In the genomic region with DNA sequence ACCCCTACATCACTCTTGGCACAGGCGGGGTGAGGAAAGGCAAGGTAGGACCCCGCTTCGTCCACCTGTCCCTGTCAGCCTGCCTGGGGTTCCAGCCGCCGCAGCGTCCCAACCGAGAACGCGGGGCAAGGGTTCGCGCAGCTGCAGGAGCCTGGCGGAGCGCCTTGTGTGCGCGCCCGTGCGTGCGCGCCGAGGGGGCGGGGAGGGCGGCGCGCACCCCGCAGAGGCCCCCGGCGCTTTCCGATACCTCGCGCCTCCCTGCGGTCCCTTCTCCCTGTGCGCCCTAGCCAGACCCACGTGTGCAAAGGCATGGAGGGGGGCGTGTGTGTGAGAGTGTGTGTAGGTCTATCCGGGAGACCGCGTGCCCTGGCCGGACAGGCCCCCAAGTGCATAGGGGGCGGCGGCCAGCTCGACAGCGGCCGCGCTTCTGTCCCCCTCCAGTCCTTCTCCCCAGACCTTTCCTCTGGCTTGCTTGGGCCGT, we compare ENCODE assay signal across 1 cellular context.
TF ChIP-seq lines count a peak whose summit lies in the region.

No MANE protein-coding gene starts in this region.

TF ChIP-seq in HEK293, 187 proteins besides CTCF, POLR2A, EP300 and RAD21 (continued from another document and continues in another):
- TF ChIP-seq ZNF391 (tag by site-specific recombination; IDR thresholded peaks at IDR 0.05; ENCODE audit: borderline replicate concordance, low read depth) (peak; percentile 79; the same call in 1 of the 2 replicates), ZBTB48 (tag by site-specific recombination; IDR thresholded peaks at IDR 0.05) (peak; percentile 83), ZNF140 (tag by site-specific recombination; IDR thresholded peaks at IDR 0.05) (no peak), ZNF560 (tag by site-specific recombination; IDR thresholded peaks at IDR 0.05; ENCODE audit: borderline replicate concordance) (no peak), ZNF16 (tag by site-specific recombination; IDR thresholded peaks at IDR 0.05; ENCODE audit: low read depth) (no peak), ZBTB20 (tag by site-specific recombination; IDR thresholded peaks at IDR 0.05) (no peak), ZNF624 (tag by site-specific recombination; IDR thresholded peaks at IDR 0.05) (no peak), ZBTB26 (tag by site-specific recombination; optimal IDR thresholded peaks at IDR 0.05) (peak; percentile 80), ZNF747 (tag by site-specific recombination; IDR thresholded peaks at IDR 0.05) (no peak), ZNF280D (tag by site-specific recombination; IDR thresholded peaks at IDR 0.05) (no peak), ZNF670 (tag by site-specific recombination; IDR thresholded peaks at IDR 0.05; ENCODE audit: low read depth) (no peak), ZNF24 (tag by site-specific recombination; IDR thresholded peaks at IDR 0.05) (no peak), ZBTB1 (tag by site-specific recombination; IDR thresholded peaks at IDR 0.05) (no peak), MYNN (tag by site-specific recombination; IDR thresholded peaks at IDR 0.05; ENCODE audit: borderline replicate concordance) (no peak), KLF8 (tag by site-specific recombination; IDR thresholded peaks at IDR 0.05) (peak; percentile 46; the same call in 1 of the 2 replicates), ZNF202 (tag by site-specific recombination; IDR thresholded peaks at IDR 0.05; ENCODE audit: borderline replicate concordance) (no peak), ZSCAN5A (tag by site-specific recombination; IDR thresholded peaks at IDR 0.05) (0 out of 2 replicates have a peak, but pooled peaks have one; percentile 32), ZNF350 (tag by site-specific recombination; IDR thresholded peaks at IDR 0.05) (no peak), ZNF792 (tag by site-specific recombination; IDR thresholded peaks at IDR 0.05) (no peak), ZNF121 (tag by site-specific recombination; IDR thresholded peaks at IDR 0.05) (no peak), FEZF1 (tag by site-specific recombination; IDR thresholded peaks at IDR 0.05) (no peak), ZNF629 (tag by site-specific recombination; IDR thresholded peaks at IDR 0.05) (no peak; the same call in 1 of the 2 replicates), ZNF416 (tag by site-specific recombination; IDR thresholded peaks at IDR 0.05) (no peak), INSM2 (tag by site-specific recombination; IDR thresholded peaks at IDR 0.05) (0 out of 2 replicates have a peak, but pooled peaks have one; percentile 18), HOXA7 (CRISPR knock-in tag; IDR thresholded peaks at IDR 0.05; ENCODE audit: borderline replicate concordance) (no peak), ZNF513 (tag by site-specific recombination; IDR thresholded peaks at IDR 0.05) (no peak), ZFP3 (tag by site-specific recombination; IDR thresholded peaks at IDR 0.05; ENCODE audit: low read depth) (no peak), ZNF184 (tag by site-specific recombination; IDR thresholded peaks at IDR 0.05) (no peak), ZNF311 (tag by site-specific recombination; IDR thresholded peaks at IDR 0.05; ENCODE audit: borderline replicate concordance) (no peak), ZNF623 (tag by site-specific recombination; IDR thresholded peaks at IDR 0.05) (no peak), YY1 (tag by site-specific recombination; IDR thresholded peaks at IDR 0.05) (no peak), KLF17 (tag by site-specific recombination; IDR thresholded peaks at IDR 0.05) (0 out of 2 replicates have a peak, but pooled peaks have one; percentile 23), ZNF18 (tag by site-specific recombination; IDR thresholded peaks at IDR 0.05) (no peak), ZNF23 (tag by site-specific recombination; IDR thresholded peaks at IDR 0.05; ENCODE audit: borderline replicate concordance) (no peak), ZBTB8A (tag by site-specific recombination; IDR thresholded peaks at IDR 0.05) (peak; percentile 64; the same call in 1 of the 2 replicates), ZNF157 (tag by site-specific recombination; IDR thresholded peaks at IDR 0.05) (no peak)
- TF ChIP-seq, protein P1, sequence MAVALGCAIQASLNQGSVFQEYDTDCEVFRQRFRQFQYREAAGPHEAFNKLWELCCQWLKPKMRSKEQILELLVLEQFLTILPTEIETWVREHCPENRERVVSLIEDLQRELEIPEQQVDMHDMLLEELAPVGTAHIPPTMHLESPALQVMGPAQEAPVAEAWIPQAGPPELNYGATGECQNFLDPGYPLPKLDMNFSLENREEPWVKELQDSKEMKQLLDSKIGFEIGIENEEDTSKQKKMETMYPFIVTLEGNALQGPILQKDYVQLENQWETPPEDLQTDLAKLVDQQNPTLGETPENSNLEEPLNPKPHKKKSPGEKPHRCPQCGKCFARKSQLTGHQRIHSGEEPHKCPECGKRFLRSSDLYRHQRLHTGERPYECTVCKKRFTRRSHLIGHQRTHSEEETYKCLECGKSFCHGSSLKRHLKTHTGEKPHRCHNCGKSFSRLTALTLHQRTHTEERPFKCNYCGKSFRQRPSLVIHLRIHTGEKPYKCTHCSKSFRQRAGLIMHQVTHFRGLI (tag by site-specific recombination; IDR thresholded peaks at IDR 0.05): no peak
- TF ChIP-seq, protein P2, sequence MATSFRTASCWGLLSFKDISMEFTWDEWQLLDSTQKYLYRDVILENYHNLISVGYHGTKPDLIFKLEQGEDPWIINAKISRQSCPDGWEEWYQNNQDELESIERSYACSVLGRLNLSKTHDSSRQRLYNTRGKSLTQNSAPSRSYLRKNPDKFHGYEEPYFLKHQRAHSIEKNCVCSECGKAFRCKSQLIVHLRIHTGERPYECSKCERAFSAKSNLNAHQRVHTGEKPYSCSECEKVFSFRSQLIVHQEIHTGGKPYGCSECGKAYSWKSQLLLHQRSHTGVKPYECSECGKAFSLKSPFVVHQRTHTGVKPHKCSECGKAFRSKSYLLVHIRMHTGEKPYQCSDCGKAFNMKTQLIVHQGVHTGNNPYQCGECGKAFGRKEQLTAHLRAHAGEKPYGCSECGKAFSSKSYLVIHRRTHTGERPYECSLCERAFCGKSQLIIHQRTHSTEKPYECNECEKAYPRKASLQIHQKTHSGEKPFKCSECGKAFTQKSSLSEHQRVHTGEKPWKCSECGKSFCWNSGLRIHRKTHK (tag by site-specific recombination; IDR thresholded peaks at IDR 0.05): no peak
- TF ChIP-seq, protein P3, sequence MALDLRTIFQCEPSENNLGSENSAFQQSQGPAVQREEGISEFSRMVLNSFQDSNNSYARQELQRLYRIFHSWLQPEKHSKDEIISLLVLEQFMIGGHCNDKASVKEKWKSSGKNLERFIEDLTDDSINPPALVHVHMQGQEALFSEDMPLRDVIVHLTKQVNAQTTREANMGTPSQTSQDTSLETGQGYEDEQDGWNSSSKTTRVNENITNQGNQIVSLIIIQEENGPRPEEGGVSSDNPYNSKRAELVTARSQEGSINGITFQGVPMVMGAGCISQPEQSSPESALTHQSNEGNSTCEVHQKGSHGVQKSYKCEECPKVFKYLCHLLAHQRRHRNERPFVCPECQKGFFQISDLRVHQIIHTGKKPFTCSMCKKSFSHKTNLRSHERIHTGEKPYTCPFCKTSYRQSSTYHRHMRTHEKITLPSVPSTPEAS (tag by site-specific recombination; IDR thresholded peaks at IDR 0.05): peak; percentile 52; the same call in 1 of the 2 replicates
- TF ChIP-seq, protein P4, sequence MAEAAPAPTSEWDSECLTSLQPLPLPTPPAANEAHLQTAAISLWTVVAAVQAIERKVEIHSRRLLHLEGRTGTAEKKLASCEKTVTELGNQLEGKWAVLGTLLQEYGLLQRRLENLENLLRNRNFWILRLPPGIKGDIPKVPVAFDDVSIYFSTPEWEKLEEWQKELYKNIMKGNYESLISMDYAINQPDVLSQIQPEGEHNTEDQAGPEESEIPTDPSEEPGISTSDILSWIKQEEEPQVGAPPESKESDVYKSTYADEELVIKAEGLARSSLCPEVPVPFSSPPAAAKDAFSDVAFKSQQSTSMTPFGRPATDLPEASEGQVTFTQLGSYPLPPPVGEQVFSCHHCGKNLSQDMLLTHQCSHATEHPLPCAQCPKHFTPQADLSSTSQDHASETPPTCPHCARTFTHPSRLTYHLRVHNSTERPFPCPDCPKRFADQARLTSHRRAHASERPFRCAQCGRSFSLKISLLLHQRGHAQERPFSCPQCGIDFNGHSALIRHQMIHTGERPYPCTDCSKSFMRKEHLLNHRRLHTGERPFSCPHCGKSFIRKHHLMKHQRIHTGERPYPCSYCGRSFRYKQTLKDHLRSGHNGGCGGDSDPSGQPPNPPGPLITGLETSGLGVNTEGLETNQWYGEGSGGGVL (tag by site-specific recombination; IDR thresholded peaks at IDR 0.05): peak; percentile 70
